ENCODE assay signal across 1 cellular context in the genomic region with DNA sequence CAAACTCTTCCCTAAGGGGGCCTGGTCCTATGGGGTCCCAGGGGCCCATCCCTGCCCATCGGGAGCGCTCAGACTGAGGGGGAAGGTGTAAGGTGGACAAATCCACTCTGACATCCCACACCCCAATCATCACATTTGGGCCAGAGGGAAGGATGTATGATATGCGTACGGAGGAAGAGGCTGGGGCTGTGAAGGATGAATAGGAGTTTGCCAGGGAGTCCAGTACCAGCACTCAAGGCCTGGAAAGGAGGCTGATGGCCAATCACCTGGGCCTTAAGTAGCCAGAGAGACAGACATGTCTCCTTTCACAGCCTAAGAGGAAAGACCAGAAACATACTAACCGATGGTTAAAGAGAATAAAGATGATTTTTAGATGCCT.
TF ChIP-seq lines count a peak whose summit lies in the region.

No MANE protein-coding gene starts in this region.

TF ChIP-seq in HepG2, 621 proteins besides CTCF, POLR2A, EP300 and RAD21:
- TF ChIP-seq, protein P1, sequence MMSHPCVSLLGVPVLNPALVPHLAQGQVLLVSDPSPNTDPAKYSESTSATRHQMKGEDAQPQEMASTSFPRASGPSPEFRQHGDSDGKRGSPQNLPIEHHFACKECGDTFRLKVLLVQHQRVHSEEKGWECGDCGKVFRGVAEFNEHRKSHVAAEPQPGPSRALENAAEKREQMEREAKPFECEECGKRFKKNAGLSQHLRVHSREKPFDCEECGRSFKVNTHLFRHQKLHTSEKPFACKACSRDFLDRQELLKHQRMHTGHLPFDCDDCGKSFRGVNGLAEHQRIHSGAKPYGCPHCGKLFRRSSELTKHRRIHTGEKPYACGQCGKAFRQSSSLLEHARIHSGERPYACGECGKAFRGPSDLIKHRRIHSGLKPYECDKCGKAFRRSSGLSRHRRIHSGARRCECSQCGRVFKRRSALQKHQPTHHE (CRISPR knock-in tag; IDR thresholded peaks at IDR 0.05; ENCODE audit: borderline replicate concordance), result no peak
- TF ChIP-seq, protein P2, sequence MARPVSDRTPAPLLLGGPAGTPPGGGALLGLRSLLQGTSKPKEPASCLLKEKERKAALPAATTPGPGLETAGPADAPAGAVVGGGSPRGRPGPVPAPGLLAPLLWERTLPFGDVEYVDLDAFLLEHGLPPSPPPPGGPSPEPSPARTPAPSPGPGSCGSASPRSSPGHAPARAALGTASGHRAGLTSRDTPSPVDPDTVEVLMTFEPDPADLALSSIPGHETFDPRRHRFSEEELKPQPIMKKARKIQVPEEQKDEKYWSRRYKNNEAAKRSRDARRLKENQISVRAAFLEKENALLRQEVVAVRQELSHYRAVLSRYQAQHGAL (CRISPR knock-in tag; IDR thresholded peaks at IDR 0.05; ENCODE audit: not compliant biosample characterization), result no peak
- TF ChIP-seq, protein P3, sequence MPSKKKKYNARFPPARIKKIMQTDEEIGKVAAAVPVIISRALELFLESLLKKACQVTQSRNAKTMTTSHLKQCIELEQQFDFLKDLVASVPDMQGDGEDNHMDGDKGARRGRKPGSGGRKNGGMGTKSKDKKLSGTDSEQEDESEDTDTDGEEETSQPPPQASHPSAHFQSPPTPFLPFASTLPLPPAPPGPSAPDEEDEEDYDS (CRISPR knock-in tag; IDR thresholded peaks at IDR 0.05), result no peak
- TF ChIP-seq, protein P4, sequence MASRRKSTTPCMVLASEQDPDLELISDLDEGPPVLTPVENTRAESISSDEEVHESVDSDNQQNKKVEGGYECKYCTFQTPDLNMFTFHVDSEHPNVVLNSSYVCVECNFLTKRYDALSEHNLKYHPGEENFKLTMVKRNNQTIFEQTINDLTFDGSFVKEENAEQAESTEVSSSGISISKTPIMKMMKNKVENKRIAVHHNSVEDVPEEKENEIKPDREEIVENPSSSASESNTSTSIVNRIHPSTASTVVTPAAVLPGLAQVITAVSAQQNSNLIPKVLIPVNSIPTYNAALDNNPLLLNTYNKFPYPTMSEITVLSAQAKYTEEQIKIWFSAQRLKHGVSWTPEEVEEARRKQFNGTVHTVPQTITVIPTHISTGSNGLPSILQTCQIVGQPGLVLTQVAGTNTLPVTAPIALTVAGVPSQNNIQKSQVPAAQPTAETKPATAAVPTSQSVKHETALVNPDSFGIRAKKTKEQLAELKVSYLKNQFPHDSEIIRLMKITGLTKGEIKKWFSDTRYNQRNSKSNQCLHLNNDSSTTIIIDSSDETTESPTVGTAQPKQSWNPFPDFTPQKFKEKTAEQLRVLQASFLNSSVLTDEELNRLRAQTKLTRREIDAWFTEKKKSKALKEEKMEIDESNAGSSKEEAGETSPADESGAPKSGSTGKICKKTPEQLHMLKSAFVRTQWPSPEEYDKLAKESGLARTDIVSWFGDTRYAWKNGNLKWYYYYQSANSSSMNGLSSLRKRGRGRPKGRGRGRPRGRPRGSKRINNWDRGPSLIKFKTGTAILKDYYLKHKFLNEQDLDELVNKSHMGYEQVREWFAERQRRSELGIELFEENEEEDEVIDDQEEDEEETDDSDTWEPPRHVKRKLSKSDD (CRISPR knock-in tag; IDR thresholded peaks at IDR 0.05; ENCODE audit: low read depth), result no peak
- TF ChIP-seq, protein P5, sequence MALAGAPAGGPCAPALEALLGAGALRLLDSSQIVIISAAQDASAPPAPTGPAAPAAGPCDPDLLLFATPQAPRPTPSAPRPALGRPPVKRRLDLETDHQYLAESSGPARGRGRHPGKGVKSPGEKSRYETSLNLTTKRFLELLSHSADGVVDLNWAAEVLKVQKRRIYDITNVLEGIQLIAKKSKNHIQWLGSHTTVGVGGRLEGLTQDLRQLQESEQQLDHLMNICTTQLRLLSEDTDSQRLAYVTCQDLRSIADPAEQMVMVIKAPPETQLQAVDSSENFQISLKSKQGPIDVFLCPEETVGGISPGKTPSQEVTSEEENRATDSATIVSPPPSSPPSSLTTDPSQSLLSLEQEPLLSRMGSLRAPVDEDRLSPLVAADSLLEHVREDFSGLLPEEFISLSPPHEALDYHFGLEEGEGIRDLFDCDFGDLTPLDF (CRISPR knock-in tag; IDR thresholded peaks at IDR 0.05), result no peak
- TF ChIP-seq IKZF4 (CRISPR knock-in tag; IDR thresholded peaks at IDR 0.05; ENCODE audit: borderline replicate concordance, low read depth, not compliant biosample characterization) (no peak), TMF1 (CRISPR knock-in tag; IDR thresholded peaks at IDR 0.05; ENCODE audit: low read depth) (no peak)
- TF ChIP-seq, protein P6, sequence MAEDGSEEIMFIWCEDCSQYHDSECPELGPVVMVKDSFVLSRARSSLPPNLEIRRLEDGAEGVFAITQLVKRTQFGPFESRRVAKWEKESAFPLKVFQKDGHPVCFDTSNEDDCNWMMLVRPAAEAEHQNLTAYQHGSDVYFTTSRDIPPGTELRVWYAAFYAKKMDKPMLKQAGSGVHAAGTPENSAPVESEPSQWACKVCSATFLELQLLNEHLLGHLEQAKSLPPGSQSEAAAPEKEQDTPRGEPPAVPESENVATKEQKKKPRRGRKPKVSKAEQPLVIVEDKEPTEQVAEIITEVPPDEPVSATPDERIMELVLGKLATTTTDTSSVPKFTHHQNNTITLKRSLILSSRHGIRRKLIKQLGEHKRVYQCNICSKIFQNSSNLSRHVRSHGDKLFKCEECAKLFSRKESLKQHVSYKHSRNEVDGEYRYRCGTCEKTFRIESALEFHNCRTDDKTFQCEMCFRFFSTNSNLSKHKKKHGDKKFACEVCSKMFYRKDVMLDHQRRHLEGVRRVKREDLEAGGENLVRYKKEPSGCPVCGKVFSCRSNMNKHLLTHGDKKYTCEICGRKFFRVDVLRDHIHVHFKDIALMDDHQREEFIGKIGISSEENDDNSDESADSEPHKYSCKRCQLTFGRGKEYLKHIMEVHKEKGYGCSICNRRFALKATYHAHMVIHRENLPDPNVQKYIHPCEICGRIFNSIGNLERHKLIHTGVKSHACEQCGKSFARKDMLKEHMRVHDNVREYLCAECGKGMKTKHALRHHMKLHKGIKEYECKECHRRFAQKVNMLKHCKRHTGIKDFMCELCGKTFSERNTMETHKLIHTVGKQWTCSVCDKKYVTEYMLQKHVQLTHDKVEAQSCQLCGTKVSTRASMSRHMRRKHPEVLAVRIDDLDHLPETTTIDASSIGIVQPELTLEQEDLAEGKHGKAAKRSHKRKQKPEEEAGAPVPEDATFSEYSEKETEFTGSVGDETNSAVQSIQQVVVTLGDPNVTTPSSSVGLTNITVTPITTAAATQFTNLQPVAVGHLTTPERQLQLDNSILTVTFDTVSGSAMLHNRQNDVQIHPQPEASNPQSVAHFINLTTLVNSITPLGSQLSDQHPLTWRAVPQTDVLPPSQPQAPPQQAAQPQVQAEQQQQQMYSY (CRISPR knock-in tag; IDR thresholded peaks at IDR 0.05), result 0 out of 2 replicates have a peak, but pooled peaks have one; percentile 30
